ENCODE assay signal across 23 cellular contexts in genomic region chr13:97889803-97890202, GRCh38.
DNase-seq lines count a peak whose midpoint lies in the region; FAIRE-seq and TF ChIP-seq lines count a peak whose summit lies in the region.
"Had no signal": no experiment of that assay in that cellular context is flagged by ENCODE, and none has a peak within 500 bp of the region (broad histone marks: within the 10 kb centered on the region; RNA-seq: fewer than 3 reads in every experiment).

No MANE protein-coding gene starts in this region.

- H3K14ac ChIP-seq in trophoblast cell (ENCODE audit: low read length): no peak overlapping the region

- H2AFZ ChIP-seq in SK-N-SH (ENCODE audit: low read depth) (peak overlapping the region; percentile 43; the same call in 1 of the 2 replicates), fibroblast of lung (ENCODE audit: low read length) (peak overlapping the region; percentile 14), trophoblast cell (ENCODE audit: insufficient read depth, low read length, poor library complexity) (no peak overlapping the region)

- no peak overlapping the region for H2AK5ac ChIP-seq in trophoblast cell (ENCODE audit: low read length)

- H3K4me3 ChIP-seq in SK-N-SH (ENCODE audit: low read depth in 2 of 2, low read length in 1 of 2): no peak overlapping the region
- no peak overlapping the region for H3K4me3 ChIP-seq in fibroblast of lung (replicated peaks in 1 of 4; ENCODE audit: control extremely low read depth in 1 of 4, insufficient read depth in 1 of 4, low read depth in 3 of 4, low read length in 4 of 4)
- no peak overlapping the region for H3K4me3 ChIP-seq in trophoblast cell (ENCODE audit: low read depth, low read length)
- H3K4me3 ChIP-seq: cardiac muscle cell, HAP-1, thyroid gland had no signal

- H4K20me1 ChIP-seq in SK-N-SH (ENCODE audit: insufficient read depth) (no peaks in the 10 kb centered on the region), fibroblast of lung (ENCODE audit: control insufficient read depth, extremely low read depth, insufficient read depth, low read length) (no peaks in the 10 kb centered on the region)

- H3K27me3 ChIP-seq in SK-N-SH (ENCODE audit: insufficient read depth) (no peaks in the 10 kb centered on the region), fibroblast of lung (ENCODE audit: control insufficient read depth, insufficient read depth, low read length) (no peaks in the 10 kb centered on the region), trophoblast cell (ENCODE audit: insufficient read depth, low read length) (no peaks in the 10 kb centered on the region)
- H3K27me3 ChIP-seq: cardiac muscle cell, thyroid gland had no signal

- H3K9me3 ChIP-seq in SK-N-SH (no peaks in the 10 kb centered on the region), fibroblast of lung (ENCODE audit: control insufficient read depth, insufficient read depth, low read depth, low read length) (no peaks in the 10 kb centered on the region), trophoblast cell (ENCODE audit: insufficient read depth, low read depth, low read length) (peaks cover 3% of the 10 kb centered on the region)
- H3K9me3 ChIP-seq: HAP-1, thyroid gland had no signal

- in situ Hi-C loops in GM13976 (cut with MboI; ENCODE audit: low sequenced_read_pairs, unreplicated experiment): no loop called here

- H3K79me1 ChIP-seq in trophoblast cell (ENCODE audit: low read length): no peaks in the 10 kb centered on the region

- H4K91ac ChIP-seq in trophoblast cell (ENCODE audit: low read depth, low read length): no peak overlapping the region

- H3K79me2 ChIP-seq in SK-N-SH (ENCODE audit: insufficient read depth) (no peaks in the 10 kb centered on the region), fibroblast of lung (ENCODE audit: control insufficient read depth, insufficient read depth, low read length) (no peaks in the 10 kb centered on the region), trophoblast cell (ENCODE audit: control insufficient read depth, insufficient read depth, low read length, poor library complexity) (no peaks in the 10 kb centered on the region)

- H3K9me2 ChIP-seq in SK-N-SH: no peaks in the 10 kb centered on the region

- TF ChIP-seq RAD21 in SK-N-SH (IDR thresholded peaks at IDR 0.05; ENCODE audit: low read length): no peak

- no peak for FAIRE-seq in H54 (lab: Jason Lieb, UNC)

- TF ChIP-seq EP300 in SK-N-SH (IDR thresholded peaks at IDR 0.05; ENCODE audit: borderline replicate concordance in 1 of 2, low read depth in 1 of 2, low read length in 1 of 2): no peak

- CTCF ChIA-PET in SK-N-SH (lab: Yijun Ruan, JAX): no interaction called here

- H3K9ac ChIP-seq in SK-N-SH: no peak overlapping the region
- H3K9ac ChIP-seq in fibroblast of lung (ENCODE audit: insufficient read depth, low read length): no peak overlapping the region
- H3K9ac ChIP-seq in trophoblast cell (ENCODE audit: low read length): no peak overlapping the region

- H3F3A ChIP-seq in SK-N-SH (replicated peaks; ENCODE audit: insufficient read depth): no peaks in the 10 kb centered on the region

- H4K12ac ChIP-seq in trophoblast cell (ENCODE audit: low read depth, low read length): no peak overlapping the region

- H2BK5ac ChIP-seq in trophoblast cell (ENCODE audit: low read depth, low read length, poor library complexity): no peak overlapping the region

- TF ChIP-seq CTCF in SK-N-SH (IDR thresholded peaks at IDR 0.05) (no peak), fibroblast of lung (conservative IDR thresholded peaks at IDR 0.05 in 1 of 2, IDR thresholded peaks at IDR 0.05 in 1 of 2; ENCODE audit: low read depth in 1 of 2, low read length in 2 of 2) (no peak), GM13976 (IDR thresholded peaks at IDR 0.05; ENCODE audit: borderline replicate concordance, control extremely low read depth, extremely low read depth, insufficient read depth, missing control alignments) (no peak)

- WGBS in SK-N-SH (ENCODE audit: low lambda C conversion rate): 30% methylated on average over 1 of the region's 1 CpG
- WGBS in trophoblast cell (ENCODE audit: extremely low coverage, insufficient coverage, insufficient read length): no CpG with 5 or more reads among the region's 1 CpG

- no peak overlapping the region for H3K4me2 ChIP-seq in SK-N-SH
- no peak overlapping the region for H3K4me2 ChIP-seq in fibroblast of lung (ENCODE audit: extremely low read depth, insufficient read depth, low read length)
- no peak overlapping the region for H3K4me2 ChIP-seq in trophoblast cell (ENCODE audit: low read length)

- DNase-seq in GM03348 (ENCODE audit: low spot score) (peak; percentile 27), SK-N-SH (no peak), fibroblast of lung (ENCODE audit: low read depth in 2 of 2) (no peak), trophoblast cell (no peak), GM13976 (ENCODE audit: low spot score) (no peak), H54 (ENCODE audit: insufficient read length, low spot score) (no peak), cerebellar nuclear complex (lab: John Stamatoyannopoulos, UW) (no peak)
- no peak for DNase-seq in stimulated activated CD4-positive, alpha-beta T cell treated with anti-CD3 and anti-CD28 coated beads, Interleukin-2, amount 100 ng/mL, for 24 hours
- DNase-seq: activated CD4-positive, alpha-beta T cell treated with anti-CD3 and anti-CD28 coated beads, Interleukin-2, amount 50 U/mL, for 48 hours; activated gamma-delta T cell; activated T-cell treated with anti-CD3 and anti-CD28 coated beads for 4 hours; head of caudate nucleus; NCI-H1417 treated with DMSO at 0.1 percent for 48 hours; NCI-H526 treated with DMSO at 0.1 percent for 48 hours; SHP77; small intestine; stimulated activated CD4-positive, alpha-beta T cell treated with anti-CD3 and anti-CD28 coated beads, Interleukin-2, amount 100 ng/mL, for 48 hours; stimulated activated naive CD8-positive, alpha-beta T cell treated with anti-CD3 and anti-CD28 coated beads, Interleukin-15, Interleukin-2, amounts not matched to agents 100 U/mL and 50 U/mL, for 24 hours; T-cell had no signal

- no peak overlapping the region; a peak in 1 of 4 replicates for H3K27ac ChIP-seq in SK-N-SH (ENCODE audit: low read depth in 2 of 2, low read length in 1 of 2)
- no peak overlapping the region for H3K27ac ChIP-seq in fibroblast of lung (ENCODE audit: insufficient read depth, low read length)
- no peak overlapping the region for H3K27ac ChIP-seq in trophoblast cell (ENCODE audit: low read depth, low read length)
- H3K27ac ChIP-seq: cardiac muscle cell, thyroid gland, VCaP had no signal

- H3K36me3 ChIP-seq in SK-N-SH (replicated peaks in 1 of 2; ENCODE audit: control insufficient read depth in 1 of 2, insufficient read depth in 2 of 2, low read length in 1 of 2) (no peaks in the 10 kb centered on the region), fibroblast of lung (ENCODE audit: control insufficient read depth, insufficient read depth, low read length) (no peaks in the 10 kb centered on the region), trophoblast cell (ENCODE audit: control insufficient read depth in 1 of 2, insufficient read depth in 2 of 2, low read length in 2 of 2) (no peaks in the 10 kb centered on the region)
- H3K36me3 ChIP-seq: cardiac muscle cell, HAP-1, thyroid gland had no signal

- H2BK12ac ChIP-seq in trophoblast cell (ENCODE audit: low read length): no peak overlapping the region

- H3K23ac ChIP-seq in trophoblast cell (ENCODE audit: low read length): peak overlapping the region; percentile 67

- no peak for TF ChIP-seq POLR2A in H54 (IDR thresholded peaks at IDR 0.05; ENCODE audit: low read depth, low read length)

- POLR2A ChIA-PET in SK-N-SH (lab: Yijun Ruan, JAX): no interaction called here

- no peak overlapping the region for H3K18ac ChIP-seq in trophoblast cell (ENCODE audit: low read length)

- H3K4ac ChIP-seq in trophoblast cell (ENCODE audit: low read depth, low read length): no peak overlapping the region

- H4K8ac ChIP-seq in trophoblast cell (ENCODE audit: low read depth, low read length): no peak overlapping the region

- H3K4me1 ChIP-seq in SK-N-SH (ENCODE audit: control insufficient read depth in 1 of 2, insufficient read depth in 2 of 2, low read depth in 1 of 2, low read length in 1 of 2) (peaks cover 0 to 5% of the 10 kb centered on the region in 2 experiments; a peak in 1 of 4 replicates), fibroblast of lung (ENCODE audit: control insufficient read depth, extremely low read depth, insufficient read depth, low read length) (peaks cover 5% of the 10 kb centered on the region), trophoblast cell (ENCODE audit: control insufficient read depth in 1 of 2, insufficient read depth in 2 of 2, low read length in 2 of 2) (no peaks in the 10 kb centered on the region)
- H3K4me1 ChIP-seq: HAP-1, thyroid gland had no signal

- H2BK120ac ChIP-seq in trophoblast cell (ENCODE audit: insufficient read depth, low read length, poor library complexity): no peak overlapping the region

TF ChIP-seq in SK-N-SH, 30 proteins besides CTCF, POLR2A, EP300 and RAD21 (continues in another document):
- TF ChIP-seq SMC3 (IDR thresholded peaks at IDR 0.05; ENCODE audit: low read depth, low read length) (no peak), RCOR1 (IDR thresholded peaks at IDR 0.05; ENCODE audit: low read length) (no peak), NFIC (IDR thresholded peaks at IDR 0.05; ENCODE audit: borderline replicate concordance) (no peak), REST (IDR thresholded peaks at IDR 0.05; ENCODE audit: low read depth, low read length) (no peak)
